20 cellular contexts compared by ENCODE assay signal in genomic region chrX:68792083-68792482, GRCh38. TPM values are rescaled to one million over a fixed set of nuclear protein-coding genes. Genes with fewer than 3 reads are reported as not detected.
DNase-seq lines count a peak whose midpoint lies in the region; ATAC-seq and TF ChIP-seq lines count a peak whose summit lies in the region.
"Had no signal": no experiment of that assay in that cellular context is flagged by ENCODE, and none has a peak within 500 bp of the region (broad histone marks: within the 10 kb centered on the region; RNA-seq: fewer than 3 reads in every experiment).

No MANE protein-coding gene starts in this region.

- CTCF ChIA-PET in activated CD4-positive, alpha-beta memory T cell treated with anti-CD3 and anti-CD28 coated beads, Interleukin-2, amount 10 ng/mL, durations not matched to agents 7 days and 5 days (lab: Charles Lee), result no interaction called here
- CTCF ChIA-PET in activated CD4-positive, alpha-beta memory T cell treated with anti-CD3 and anti-CD28 coated beads for 36 hours (lab: Charles Lee), result interaction anchor here (0.7 kb wide), 1 partner anchor 77 kb away, joined by 3 read pairs; no protein-coding TSS in a partner anchor

- DNase-seq in activated CD4-positive, alpha-beta memory T cell treated with anti-CD3 and anti-CD28 coated beads, Interleukin-2, amount 10 ng/mL, durations not matched to agents 7 days and 5 days, result no peak
- DNase-seq in activated CD4-positive, alpha-beta memory T cell treated with anti-CD3 and anti-CD28 coated beads for 36 hours, result no peak
- no peak for DNase-seq in T-helper 2 cell treated with Interferon-gamma antibody and Interleukin-4, amounts not matched to agents 5 μg/mL and 100 μg/mL, for 36 hours (ENCODE audit: low spot score)
- DNase-seq in endothelial cell (ENCODE audit: low spot score), result no peak
- no peak for DNase-seq in type B pancreatic cell (ENCODE audit: extremely low spot score, unreplicated experiment)
- no peak for DNase-seq in SHP77 (lab: John Stamatoyannopoulos, UW)
- no peak for DNase-seq in breast epithelium (ENCODE audit: low spot score in 2 of 2)
- DNase-seq in Right ventricle myocardium inferior (ENCODE audit: missing footprints), result no peak
- DNase-seq: ACHN; BE2C; C1 segment of cervical spinal cord; Caco-2; Calu3; CD4-positive, CD25-positive, alpha-beta regulatory T cell; DMS79 treated with DMSO at 0.1 percent for 48 hours; GF-D8 had no signal

- no peak for ATAC-seq in Right ventricle myocardium inferior

- TF ChIP-seq CTCF in endothelial cell (IDR thresholded peaks at IDR 0.05; ENCODE audit: unreplicated experiment) (no peak), type B pancreatic cell (conservative IDR thresholded peaks at IDR 0.05) (no peak), breast epithelium (IDR thresholded peaks at IDR 0.05) (no peak)

- TF ChIP-seq POLR2A in breast epithelium (IDR thresholded peaks at IDR 0.05), result no peak

- no peaks in the 10 kb centered on the region for H3K4me1 ChIP-seq in breast epithelium
- H3K4me1 ChIP-seq: BE2C, BLaER1, Caco-2 had no signal

- H3K4me3 ChIP-seq in breast epithelium, result no peak overlapping the region
- H3K4me3 ChIP-seq: BLaER1 had no signal

- H3K36me3 ChIP-seq in breast epithelium, result no peaks in the 10 kb centered on the region
- H3K36me3 ChIP-seq: BE2C, BLaER1 had no signal

- POLR2A ChIA-PET in activated CD4-positive, alpha-beta memory T cell treated with anti-CD3 and anti-CD28 coated beads, Interleukin-2, amount 10 ng/mL, durations not matched to agents 7 days and 5 days (lab: Charles Lee), result interaction anchor here (1.2 kb wide), 1 partner anchor 293 kb away, joined by 3 read pairs; the partner anchor contains the start of gene YIPF6
- POLR2A ChIA-PET in activated CD4-positive, alpha-beta memory T cell treated with anti-CD3 and anti-CD28 coated beads for 36 hours (lab: Charles Lee), result no interaction called here

- peaks cover 0 to 58% of the 10 kb centered on the region in 2 donors for H3K27me3 ChIP-seq in breast epithelium
- H3K27me3 ChIP-seq: BE2C had no signal

- H3K9me3 ChIP-seq in breast epithelium, result peaks cover 0 to 4% of the 10 kb centered on the region in 2 donors
- H3K9me3 ChIP-seq: BE2C, Caco-2 had no signal

- H3K9me3 Mint-ChIP-seq in activated CD4-positive, alpha-beta memory T cell treated with anti-CD3 and anti-CD28 coated beads, Interleukin-2, amount 10 ng/mL, durations not matched to agents 7 days and 5 days, result no peaks in the 10 kb centered on the region
- peaks cover 3% of the 10 kb centered on the region for H3K9me3 Mint-ChIP-seq in activated CD4-positive, alpha-beta memory T cell treated with anti-CD3 and anti-CD28 coated beads for 36 hours
- no peaks in the 10 kb centered on the region for H3K9me3 Mint-ChIP-seq in T-helper 2 cell treated with Interferon-gamma antibody and Interleukin-4, amounts not matched to agents 5 μg/mL and 100 μg/mL, for 36 hours
- H3K9me3 Mint-ChIP-seq in endothelial cell (ENCODE audit: unreplicated experiment) (no peaks in the 10 kb centered on the region), type B pancreatic cell (peaks cover 9% of the 10 kb centered on the region)
- H3K9me3 Mint-ChIP-seq: CD4-positive, alpha-beta memory T cell had no signal

- H3K27me3 Mint-ChIP-seq in activated CD4-positive, alpha-beta memory T cell treated with anti-CD3 and anti-CD28 coated beads, Interleukin-2, amount 10 ng/mL, durations not matched to agents 7 days and 5 days, result no peaks in the 10 kb centered on the region
- no peaks in the 10 kb centered on the region for H3K27me3 Mint-ChIP-seq in activated CD4-positive, alpha-beta memory T cell treated with anti-CD3 and anti-CD28 coated beads for 36 hours
- H3K27me3 Mint-ChIP-seq in T-helper 2 cell treated with Interferon-gamma antibody and Interleukin-4, amounts not matched to agents 5 μg/mL and 100 μg/mL, for 36 hours (ENCODE audit: low read depth), result no peaks in the 10 kb centered on the region
- no peaks in the 10 kb centered on the region for H3K27me3 Mint-ChIP-seq in endothelial cell (ENCODE audit: unreplicated experiment)
- H3K27me3 Mint-ChIP-seq in type B pancreatic cell, result no peaks in the 10 kb centered on the region
- H3K27me3 Mint-ChIP-seq: CD4-positive, alpha-beta memory T cell; CD4-positive, CD25-positive, alpha-beta regulatory T cell had no signal

- intact Hi-C loops in activated CD4-positive, alpha-beta memory T cell treated with anti-CD3 and anti-CD28 coated beads for 36 hours (cut with micrococcal nuclease), result no loop called here
- intact Hi-C loops in breast epithelium (cut with DNase I; ENCODE audit: low total_unique reads), result no loop called here
- intact Hi-C loops in Right ventricle myocardium inferior (cut with DNase I), result no loop called here

- H3K27ac ChIP-seq in breast epithelium, result no peak overlapping the region
- H3K27ac ChIP-seq: 22Rv1, BLaER1 had no signal

- no peaks in the 10 kb centered on the region for H3K36me3 Mint-ChIP-seq in activated CD4-positive, alpha-beta memory T cell treated with anti-CD3 and anti-CD28 coated beads, Interleukin-2, amount 10 ng/mL, durations not matched to agents 7 days and 5 days (ENCODE audit: low read depth)
- H3K36me3 Mint-ChIP-seq in activated CD4-positive, alpha-beta memory T cell treated with anti-CD3 and anti-CD28 coated beads for 36 hours, result no peaks in the 10 kb centered on the region
- no peaks in the 10 kb centered on the region for H3K36me3 Mint-ChIP-seq in T-helper 2 cell treated with Interferon-gamma antibody and Interleukin-4, amounts not matched to agents 5 μg/mL and 100 μg/mL, for 36 hours (ENCODE audit: low read depth)
- H3K36me3 Mint-ChIP-seq in endothelial cell (ENCODE audit: low read depth, unreplicated experiment) (no peaks in the 10 kb centered on the region), type B pancreatic cell (no peaks in the 10 kb centered on the region)
- H3K36me3 Mint-ChIP-seq: CD14-positive monocyte; CD4-positive, alpha-beta memory T cell; CD4-positive, CD25-positive, alpha-beta regulatory T cell had no signal

- H3K27ac Mint-ChIP-seq in activated CD4-positive, alpha-beta memory T cell treated with anti-CD3 and anti-CD28 coated beads, Interleukin-2, amount 10 ng/mL, durations not matched to agents 7 days and 5 days, result peak overlapping the region; percentile 71
- no peak overlapping the region for H3K27ac Mint-ChIP-seq in activated CD4-positive, alpha-beta memory T cell treated with anti-CD3 and anti-CD28 coated beads for 36 hours
- H3K27ac Mint-ChIP-seq in T-helper 2 cell treated with Interferon-gamma antibody and Interleukin-4, amounts not matched to agents 5 μg/mL and 100 μg/mL, for 36 hours, result peak overlapping the region; percentile 76
- H3K27ac Mint-ChIP-seq in endothelial cell (ENCODE audit: unreplicated experiment) (peak overlapping the region; percentile 24), type B pancreatic cell (peak overlapping the region; percentile 73)
- H3K27ac Mint-ChIP-seq: CD14-positive monocyte had no signal

- no peak overlapping the region for H3K4me3 Mint-ChIP-seq in activated CD4-positive, alpha-beta memory T cell treated with anti-CD3 and anti-CD28 coated beads, Interleukin-2, amount 10 ng/mL, durations not matched to agents 7 days and 5 days
- no peak overlapping the region for H3K4me3 Mint-ChIP-seq in activated CD4-positive, alpha-beta memory T cell treated with anti-CD3 and anti-CD28 coated beads for 36 hours
- H3K4me3 Mint-ChIP-seq in T-helper 2 cell treated with Interferon-gamma antibody and Interleukin-4, amounts not matched to agents 5 μg/mL and 100 μg/mL, for 36 hours, result no peak overlapping the region
- H3K4me3 Mint-ChIP-seq in endothelial cell (ENCODE audit: unreplicated experiment) (no peak overlapping the region), type B pancreatic cell (no peak overlapping the region)
- H3K4me3 Mint-ChIP-seq: CD14-positive monocyte; CD4-positive, CD25-positive, alpha-beta regulatory T cell had no signal

- H3K4me1 Mint-ChIP-seq in activated CD4-positive, alpha-beta memory T cell treated with anti-CD3 and anti-CD28 coated beads, Interleukin-2, amount 10 ng/mL, durations not matched to agents 7 days and 5 days, result peaks cover 9% of the 10 kb centered on the region
- H3K4me1 Mint-ChIP-seq in activated CD4-positive, alpha-beta memory T cell treated with anti-CD3 and anti-CD28 coated beads for 36 hours (ENCODE audit: low read depth), result peaks cover 1% of the 10 kb centered on the region
- H3K4me1 Mint-ChIP-seq in T-helper 2 cell treated with Interferon-gamma antibody and Interleukin-4, amounts not matched to agents 5 μg/mL and 100 μg/mL, for 36 hours (ENCODE audit: low read depth), result peaks cover 7% of the 10 kb centered on the region
- H3K4me1 Mint-ChIP-seq in endothelial cell (ENCODE audit: unreplicated experiment) (peaks cover 13% of the 10 kb centered on the region), type B pancreatic cell (ENCODE audit: unreplicated experiment) (no peaks in the 10 kb centered on the region)
- H3K4me1 Mint-ChIP-seq: CD14-positive monocyte had no signal

RNA-seq across cellular contexts. Expression of gene EFNB1, which starts 36.7 kb away (rescaled TPM):
- total RNA-seq in activated CD4-positive, alpha-beta memory T cell treated with anti-CD3 and anti-CD28 coated beads, Interleukin-2, amount 10 ng/mL, durations not matched to agents 7 days and 5 days, result 1 to 10 TPM; 5.8 to 6.2 TPM
- 1 to 10 TPM; 4.6 to 4.8 TPM for total RNA-seq in activated CD4-positive, alpha-beta memory T cell treated with anti-CD3 and anti-CD28 coated beads for 36 hours
- total RNA-seq in endothelial cell (ENCODE audit: unreplicated experiment) (7.8 TPM), type B pancreatic cell (ENCODE audit: low replicate concordance) (35.9 and 63.7 TPM in 2 replicates), breast epithelium (10 to 100 TPM; 19.2 to 46.5 (median 41.4) TPM), Right ventricle myocardium inferior (18.0 TPM)
